ENCODE assay signal across 9 cellular contexts in the genomic region with DNA sequence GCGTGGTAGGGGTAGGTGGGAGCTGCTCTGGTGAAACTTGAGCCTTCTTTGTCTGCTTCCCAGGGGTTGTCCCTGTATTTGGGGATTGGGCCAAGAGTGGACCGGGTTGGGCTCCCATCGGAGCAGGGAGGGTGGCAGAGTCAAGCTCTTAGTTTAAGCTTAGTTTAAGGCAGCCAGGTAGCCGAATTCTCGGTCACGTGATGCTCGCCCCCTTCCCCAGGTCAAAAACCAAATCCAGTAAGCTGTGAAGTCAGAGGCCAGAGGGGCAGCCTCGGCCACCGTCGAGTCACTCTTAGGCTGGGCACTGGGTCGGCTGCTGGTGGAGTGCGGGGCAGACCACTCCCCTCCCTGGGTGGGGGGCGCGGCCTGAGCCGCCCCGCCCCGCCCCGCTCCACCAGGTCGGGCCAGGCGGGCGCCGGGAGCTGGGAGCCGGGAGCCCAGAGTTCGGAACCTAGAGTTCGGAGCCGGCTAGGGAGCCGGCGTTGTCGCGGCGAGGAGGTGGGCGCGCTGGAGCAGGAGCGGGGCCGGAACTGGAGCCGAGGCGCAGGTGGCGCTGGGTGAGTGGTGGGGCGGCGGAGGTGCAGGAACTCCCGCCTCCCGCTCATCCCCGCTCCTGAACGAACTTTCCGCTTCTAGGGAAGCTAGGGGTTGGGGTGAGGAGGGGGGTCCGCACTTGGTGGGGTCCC.
DNase-seq lines count a peak whose midpoint lies in the region; ATAC-seq and FAIRE-seq lines count a peak whose summit lies in the region.
"Had no signal": no experiment of that assay in that cellular context is flagged by ENCODE, and none has a peak within 500 bp of the region (broad histone marks: within the 10 kb centered on the region; RNA-seq: fewer than 3 reads in every experiment).

No MANE protein-coding gene starts in this region.

- peak overlapping the region; percentile 76 to 84 for H3K27ac Mint-ChIP-seq in effector memory CD8-positive, alpha-beta T cell

- H3K4me1 ChIP-seq in muscle layer of duodenum (ENCODE audit: control insufficient read depth in 1 of 2, insufficient read depth in 2 of 2, low read length in 2 of 2) = peaks cover 14 to 31% of the 10 kb centered on the region in 2 donors

- no peak for FAIRE-seq in urothelium cell line (lab: Jason Lieb, UNC)
- FAIRE-seq: A204.1 had no signal

- H3K4me1 Mint-ChIP-seq in effector memory CD8-positive, alpha-beta T cell (ENCODE audit: low read depth in 2 of 2) = peaks cover 20 to 23% of the 10 kb centered on the region in 2 donors

- H3K36me3 ChIP-seq in muscle layer of duodenum (ENCODE audit: control insufficient read depth in 1 of 2, insufficient read depth in 2 of 2, low read length in 2 of 2) = peaks cover 9 to 26% of the 10 kb centered on the region in 2 donors

- H3K9me3 ChIP-seq in muscle layer of duodenum (ENCODE audit: control insufficient read depth in 1 of 2, low read length in 2 of 2) = no peaks in the 10 kb centered on the region

- peak overlapping the region; percentile 76 to 83 for H3K4me3 Mint-ChIP-seq in effector memory CD8-positive, alpha-beta T cell

- ATAC-seq in activated CD4-positive, CD25-positive, alpha-beta regulatory T cell treated with anti-CD3 and anti-CD28 coated beads, Interleukin-2, amount 50 U/mL, for 24 hours = peak; percentile 14 to 15
- peak; percentile 18 for ATAC-seq in effector memory CD8-positive, alpha-beta T cell (replicated peaks)
- no peak for ATAC-seq in HG02623 (IDR thresholded peaks at IDR 0.05; ENCODE audit: unreplicated experiment)

- DNase-seq in DMS 273 (lab: John Stamatoyannopoulos, UW; ENCODE audit: unreplicated experiment) = peak; percentile 62
- DNase-seq in DMS 273 treated with DMSO at 0.1 percent for 48 hours (lab: John Stamatoyannopoulos, UW) = no peak
- DNase-seq in KG1 (lab: John Stamatoyannopoulos, UW) = peak; percentile 21
- peak; percentile 13 to 33 (median 29) for DNase-seq in effector memory CD8-positive, alpha-beta T cell
- DNase-seq in urothelium cell line (ENCODE audit: low spot score) = peak; percentile 76

- H3K9me3 Mint-ChIP-seq in effector memory CD8-positive, alpha-beta T cell = no peaks in the 10 kb centered on the region

- peaks cover 17% of the 10 kb centered on the region for H3K36me3 Mint-ChIP-seq in effector memory CD8-positive, alpha-beta T cell (ENCODE audit: insufficient read depth)

- peak overlapping the region; percentile 59 to 82 for H3K4me3 ChIP-seq in muscle layer of duodenum (ENCODE audit: low read depth in 1 of 2, low read length in 2 of 2)

- peak overlapping the region; percentile 31 for H3K27ac ChIP-seq in muscle layer of duodenum (ENCODE audit: low read length)

- H3K27me3 Mint-ChIP-seq in effector memory CD8-positive, alpha-beta T cell = no peaks in the 10 kb centered on the region

- H3K27me3 ChIP-seq in muscle layer of duodenum (ENCODE audit: low read depth, low read length) = no peaks in the 10 kb centered on the region
